12 cellular contexts compared by ENCODE assay signal in the genomic region with DNA sequence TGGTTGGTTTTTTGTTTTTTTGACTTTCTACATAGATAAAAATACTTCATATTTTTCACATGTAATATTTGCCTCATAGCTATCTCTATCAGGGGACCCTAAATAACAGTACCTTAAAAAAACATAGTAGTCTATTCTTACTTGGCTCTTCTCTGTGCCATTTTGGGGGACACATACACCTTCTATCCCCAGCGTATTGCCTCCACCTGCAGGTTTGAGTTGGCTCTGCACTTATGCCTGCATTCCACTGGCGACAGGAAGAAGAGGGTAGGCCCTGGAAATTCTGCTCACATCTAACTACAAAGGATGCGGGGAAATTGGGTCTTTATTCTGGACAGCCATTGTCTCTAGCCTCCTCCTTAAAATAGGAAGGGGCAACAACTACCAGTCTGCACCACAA. TPM values are rescaled to one million over a fixed set of nuclear protein-coding genes. Genes with fewer than 3 reads are reported as not detected.
DNase-seq lines count a peak whose midpoint lies in the region; ATAC-seq, FAIRE-seq and TF ChIP-seq lines count a peak whose summit lies in the region.
"Had no signal": no experiment of that assay in that cellular context is flagged by ENCODE, and none has a peak within 500 bp of the region (broad histone marks: within the 10 kb centered on the region; RNA-seq: fewer than 3 reads in every experiment).

No MANE protein-coding gene starts in this region.

- TF ChIP-seq POLR2A in HepG2 (IDR thresholded peaks at IDR 0.05; ENCODE audit: insufficient read depth in 1 of 2, low read depth in 2 of 2, low read length in 2 of 2), result no peak
- TF ChIP-seq POLR2A in right lobe of liver (IDR thresholded peaks at IDR 0.05), result no peak
- TF ChIP-seq POLR2A in H54 (IDR thresholded peaks at IDR 0.05; ENCODE audit: low read depth, low read length), result no peak

- H3K36me3 Mint-ChIP-seq in endodermal cell (ENCODE audit: low read depth), result no peaks in the 10 kb centered on the region

- H4K20me1 ChIP-seq in HepG2 (ENCODE audit: insufficient read depth, low read length), result no peaks in the 10 kb centered on the region

- H3K9me3 ChIP-seq in HepG2 (ENCODE audit: low read length) (no peaks in the 10 kb centered on the region), right lobe of liver (no peaks in the 10 kb centered on the region), endodermal cell (ENCODE audit: control insufficient read depth, low read length) (no peaks in the 10 kb centered on the region), upper lobe of right lung (no peaks in the 10 kb centered on the region)
- H3K9me3 ChIP-seq: MG63 had no signal

- peaks cover 6% of the 10 kb centered on the region for H3K27me3 Mint-ChIP-seq in endodermal cell (ENCODE audit: insufficient read depth)

- H3K27ac Mint-ChIP-seq in endodermal cell, result no peak overlapping the region

- H3K4me1 ChIP-seq in HepG2 (ENCODE audit: insufficient read depth, low read length) (peaks cover 41% of the 10 kb centered on the region), right lobe of liver (no peaks in the 10 kb centered on the region), endodermal cell (ENCODE audit: control insufficient read depth, insufficient read depth, low read length) (peaks cover 4% of the 10 kb centered on the region), upper lobe of right lung (no peaks in the 10 kb centered on the region)

- CTCF ChIA-PET in HepG2 (lab: Yijun Ruan, JAX; ENCODE audit: low intra/inter-chr PET ratio, low total read pairs), result interaction anchor here (1.3 kb wide), 1 partner anchor 106 kb away, joined by 5 read pairs; no protein-coding TSS in a partner anchor

- H3K9me3 Mint-ChIP-seq in endodermal cell, result no peaks in the 10 kb centered on the region

- 18% methylated on average over 3 of the region's 3 CpGs for WGBS in HepG2 (ENCODE audit: low lambda C conversion rate)
- WGBS in right lobe of liver (ENCODE audit: insufficient coverage, low coverage, low lambda C conversion rate, missing lambda C conversion rate), result 77% methylated on average over 3 of the region's 3 CpGs
- WGBS in endodermal cell (ENCODE audit: insufficient coverage in 1 of 2, insufficient read length in 1 of 2), 2 experiments, result 62% methylated on average over 3 of the region's 3 CpGs; no CpG with 5 or more reads in 1 of the 2 experiments

- H3K4me3 ChIP-seq in HepG2 (replicated peaks in 1 of 3; ENCODE audit: insufficient read depth in 1 of 3, low read depth in 2 of 3, low read length in 3 of 3), result no peak overlapping the region
- H3K4me3 ChIP-seq in right lobe of liver, result no peak overlapping the region
- no peak overlapping the region for H3K4me3 ChIP-seq in endodermal cell (ENCODE audit: low read length)
- no peak overlapping the region for H3K4me3 ChIP-seq in upper lobe of right lung
- H3K4me3 ChIP-seq: MG63 had no signal

- no peak overlapping the region for H3K9ac ChIP-seq in HepG2 (ENCODE audit: insufficient read depth, low read depth, low read length)
- H3K9ac ChIP-seq in endodermal cell (ENCODE audit: extremely low read depth, low read length, poor library complexity, severe bottlenecking), result no peak overlapping the region

- no peak overlapping the region for H2AFZ ChIP-seq in HepG2 (ENCODE audit: low read length)

- H3K4me1 Mint-ChIP-seq in endodermal cell, result peaks cover 9% of the 10 kb centered on the region

- no peak overlapping the region for H3K4me3 Mint-ChIP-seq in endodermal cell

- TF ChIP-seq CTCF in HepG2 (CRISPR knock-in tag; IDR thresholded peaks at IDR 0.05) (peak; percentile 64), right lobe of liver (IDR thresholded peaks at IDR 0.05) (peak in 2 of 4 donors; percentile 7 to 8), endodermal cell (conservative IDR thresholded peaks at IDR 0.05) (peak; percentile 79), upper lobe of right lung (IDR thresholded peaks at IDR 0.05) (peak; percentile 16)

- H3K36me3 ChIP-seq in HepG2 (replicated peaks in 1 of 2; ENCODE audit: control insufficient read depth in 1 of 2, insufficient read depth in 2 of 2, low read length in 2 of 2), result no peaks in the 10 kb centered on the region
- no peaks in the 10 kb centered on the region for H3K36me3 ChIP-seq in right lobe of liver
- no peaks in the 10 kb centered on the region for H3K36me3 ChIP-seq in endodermal cell (ENCODE audit: control insufficient read depth, insufficient read depth, low read length)
- no peaks in the 10 kb centered on the region for H3K36me3 ChIP-seq in upper lobe of right lung
- H3K36me3 ChIP-seq: MG63 had no signal

- peak; percentile 28 for DNase-seq in HepG2 (ENCODE audit: low spot score)
- no peak for DNase-seq in right lobe of liver
- DNase-seq in NCI-H69 (lab: John Stamatoyannopoulos, UW), result peak; percentile 71
- DNase-seq in endodermal cell, result peak; percentile 83
- DNase-seq in upper lobe of right lung, result no peak
- DNase-seq in H54 (ENCODE audit: insufficient read length, low spot score), result no peak
- no peak for DNase-seq in MV-4-11 (lab: John Stamatoyannopoulos, UW)
- DNase-seq in NCI-H2196 treated with DMSO at 0.1 percent for 48 hours (lab: John Stamatoyannopoulos, UW; ENCODE audit: unreplicated experiment), result no peak
- DNase-seq: MG63, posterior cingulate gyrus, Right ventricle myocardium superior had no signal

- ATAC-seq in HepG2 (peak; percentile 88), right lobe of liver (no peak), upper lobe of right lung (no peak)

- FAIRE-seq in HepG2 (lab: Jason Lieb, UNC) (no peak), H54 (lab: Jason Lieb, UNC) (no peak)

- no TSS peak for BruUV-seq in HepG2 (replicated peaks; lab: Mats Ljungman, UMichigan)

- no peak overlapping the region for H3K4me2 ChIP-seq in HepG2 (ENCODE audit: low read depth, low read length)

- intact Hi-C loops in HepG2 (cut with micrococcal nuclease; ENCODE audit: unreplicated experiment) (no loop called here), right lobe of liver (cut with DNase I) (no loop called here), upper lobe of right lung (cut with DNase I) (no loop called here)

- TF ChIP-seq EP300 in HepG2 (IDR thresholded peaks at IDR 0.05; ENCODE audit: low read depth in 2 of 2, low read length in 2 of 2), result no peak
- TF ChIP-seq EP300 in HepG2 (CRISPR knock-in tag; IDR thresholded peaks at IDR 0.05; ENCODE audit: borderline replicate concordance), result no peak

- POLR2A ChIA-PET in HepG2 (lab: Yijun Ruan, JAX), result no interaction called here

- peak; percentile 11; the same call in 1 of the 2 replicates for TF ChIP-seq RAD21 in HepG2 (CRISPR knock-in tag; IDR thresholded peaks at IDR 0.05)

- H3K79me2 ChIP-seq in HepG2 (ENCODE audit: insufficient read depth, low read length), result no peaks in the 10 kb centered on the region

- H3K27ac ChIP-seq in HepG2 (ENCODE audit: extremely low read length, insufficient read depth, low read length) (no peak overlapping the region), right lobe of liver (no peak overlapping the region), endodermal cell (ENCODE audit: low read depth, low read length) (no peak overlapping the region), upper lobe of right lung (no peak overlapping the region)

- peaks cover 2 to 20% of the 10 kb centered on the region in 2 experiments; a peak in 3 of 5 replicates for H3K27me3 ChIP-seq in HepG2 (ENCODE audit: control insufficient read depth in 1 of 2, insufficient read depth in 2 of 2, low read length in 2 of 2)
- no peaks in the 10 kb centered on the region for H3K27me3 ChIP-seq in right lobe of liver
- H3K27me3 ChIP-seq in endodermal cell (ENCODE audit: control insufficient read depth, insufficient read depth, low read length, poor library complexity, severe bottlenecking), result no peaks in the 10 kb centered on the region
- H3K27me3 ChIP-seq in upper lobe of right lung, result no peaks in the 10 kb centered on the region
- H3K27me3 ChIP-seq: MG63 had no signal

- in situ Hi-C loops in HepG2 (cut with HindIII; ENCODE audit: extremely low pct_ligation_motif_present, low pct_unique_long_range_greater_than_20kb), result no loop called here

RNA-seq across cellular contexts. Expression of gene IFI27L2, which starts 13.8 kb away (rescaled TPM):
- total RNA-seq in HepG2 (2016; rRNA removed; fragmentation: Illumina TruSeq; extraction: Trizol), result 4.3 and 6.0 TPM in 2 replicates
- total RNA-seq in HepG2 (2016; cell fraction: cytosol; rRNA removed; fragmentation: Illumina TruSeq; extraction: Trizol; ENCODE audit: low read depth), result 2.5 and 3.2 TPM in 2 replicates
- 5.0 and 5.5 TPM in 2 replicates for total RNA-seq in HepG2 (2016; cell fraction: insoluble cytoplasmic fraction; rRNA removed; fragmentation: Illumina TruSeq; extraction: Trizol)
- total RNA-seq in HepG2 (2016; cell fraction: membrane; rRNA removed; fragmentation: Illumina TruSeq; extraction: Trizol), result 3.6 and 3.7 TPM in 2 replicates
- 1.6 and 1.9 TPM in 2 replicates for total RNA-seq in HepG2 (2016; cell fraction: nucleus; rRNA removed; fragmentation: Illumina TruSeq; extraction: Trizol)
- polyA plus RNA-seq in HepG2 (2011; rRNA removed), result 4.8 and 6.9 TPM in 2 replicates
- 9.7 and 10.5 TPM in 2 replicates for polyA plus RNA-seq in HepG2 (2011; cell fraction: cytosol; rRNA removed)
- polyA plus RNA-seq in HepG2 (2011; cell fraction: nucleus; rRNA removed), result 3.1 and 4.9 TPM in 2 replicates
- polyA plus RNA-seq in HepG2 (2012), result 2.3 and 4.8 TPM in 2 replicates
- 3.7 and 4.6 TPM in 2 replicates for polyA plus RNA-seq in HepG2 (2016; cell fraction: cytosol; fragmentation: Illumina TruSeq; extraction: Trizol; ENCODE audit: low read depth)
- polyA plus RNA-seq in HepG2 (2016; cell fraction: insoluble cytoplasmic fraction; fragmentation: Illumina TruSeq; extraction: Trizol; ENCODE audit: low read depth), result 6.3 and 6.5 TPM in 2 replicates
- 2.3 and 3.4 TPM in 2 replicates for polyA plus RNA-seq in HepG2 (2016; cell fraction: membrane; fragmentation: Illumina TruSeq; extraction: Trizol; ENCODE audit: low read depth)
- 2.8 and 4.6 TPM in 2 replicates for polyA plus RNA-seq in HepG2 (2016; cell fraction: nucleus; fragmentation: Illumina TruSeq; extraction: Trizol; ENCODE audit: insufficient read depth, low read depth)
- 1.5 and 6.0 TPM in 2 replicates for polyA minus RNA-seq in HepG2 (2011; rRNA and poly(A)+ RNA removed; ENCODE audit: low replicate concordance)
- polyA minus RNA-seq in HepG2 (2011; cell fraction: cytosol; rRNA and poly(A)+ RNA removed), result not detected in 2 replicates
- polyA minus RNA-seq in HepG2 (2011; cell fraction: nucleus; rRNA and poly(A)+ RNA removed), result 1.1 TPM in 1 of 2 replicates, not detected in the other
- total RNA-seq in right lobe of liver, result 1 to 10 TPM in 5 of 6 experiments, not detected in 1; 1.8 to 7.9 (median 4.1) TPM
- total RNA-seq in endodermal cell, result 10 to 100 TPM; 36.0 to 43.7 TPM
- 59.6 TPM for polyA plus RNA-seq in endodermal cell (2013, experiment 1 of 2)
- polyA plus RNA-seq in endodermal cell (2013, experiment 2 of 2), result 46.0 TPM
- total RNA-seq in upper lobe of right lung, result 32.4 TPM

RNA-seq across cellular contexts. Expression of gene PPP4R4, which starts 30.9 kb away (rescaled TPM):
- total RNA-seq in HepG2 (2016; rRNA removed; fragmentation: Illumina TruSeq; extraction: Trizol) (19.8 and 21.2 TPM in 2 replicates), right lobe of liver (1 to 10 TPM in 3 of 6 experiments, under 1 TPM in 3; 0.26 to 4.1 (median 1.2) TPM), endodermal cell (1 to 10 TPM; 4.6 to 8.4 TPM), upper lobe of right lung (2.2 TPM)
- 11.0 and 11.2 TPM in 2 replicates for total RNA-seq in HepG2 (2016; cell fraction: cytosol; rRNA removed; fragmentation: Illumina TruSeq; extraction: Trizol; ENCODE audit: low read depth)
- 18.6 and 21.8 TPM in 2 replicates for total RNA-seq in HepG2 (2016; cell fraction: insoluble cytoplasmic fraction; rRNA removed; fragmentation: Illumina TruSeq; extraction: Trizol)
- 22.0 and 22.8 TPM in 2 replicates for total RNA-seq in HepG2 (2016; cell fraction: membrane; rRNA removed; fragmentation: Illumina TruSeq; extraction: Trizol)
- 30.3 and 33.4 TPM in 2 replicates for total RNA-seq in HepG2 (2016; cell fraction: nucleus; rRNA removed; fragmentation: Illumina TruSeq; extraction: Trizol)
- 6.9 and 9.5 TPM in 2 replicates for polyA plus RNA-seq in HepG2 (2011; rRNA removed)
- 3.2 and 4.3 TPM in 2 replicates for polyA plus RNA-seq in HepG2 (2011; cell fraction: cytosol; rRNA removed)
- polyA plus RNA-seq in HepG2 (2011; cell fraction: nucleus; rRNA removed), result 5.9 and 7.3 TPM in 2 replicates
- polyA plus RNA-seq in HepG2 (2012), result 6.4 and 9.4 TPM in 2 replicates
- polyA plus RNA-seq in HepG2 (2016; cell fraction: cytosol; fragmentation: Illumina TruSeq; extraction: Trizol; ENCODE audit: low read depth), result 9.3 and 13.3 TPM in 2 replicates
- 20.1 and 21.1 TPM in 2 replicates for polyA plus RNA-seq in HepG2 (2016; cell fraction: insoluble cytoplasmic fraction; fragmentation: Illumina TruSeq; extraction: Trizol; ENCODE audit: low read depth)
- 13.0 and 13.8 TPM in 2 replicates for polyA plus RNA-seq in HepG2 (2016; cell fraction: membrane; fragmentation: Illumina TruSeq; extraction: Trizol; ENCODE audit: low read depth)
- polyA plus RNA-seq in HepG2 (2016; cell fraction: nucleus; fragmentation: Illumina TruSeq; extraction: Trizol; ENCODE audit: insufficient read depth, low read depth), result 21.4 and 24.0 TPM in 2 replicates
- polyA minus RNA-seq in HepG2 (2011; rRNA and poly(A)+ RNA removed; ENCODE audit: low replicate concordance), result 22.1 TPM in 1 of 2 replicates, not detected in the other
- 3.2 and 7.4 TPM in 2 replicates for polyA minus RNA-seq in HepG2 (2011; cell fraction: cytosol; rRNA and poly(A)+ RNA removed)
- 49.6 and 60.8 TPM in 2 replicates for polyA minus RNA-seq in HepG2 (2011; cell fraction: nucleus; rRNA and poly(A)+ RNA removed)
- polyA plus RNA-seq in endodermal cell (2013, experiment 1 of 2), result 5.2 TPM
- polyA plus RNA-seq in endodermal cell (2013, experiment 2 of 2), result 4.4 TPM
- total RNA-seq: dermis microvascular lymphatic vessel endothelial cell, Right ventricle myocardium superior had no signal

RNA-seq across cellular contexts. Expression of gene IFI27, which starts 32.7 kb away (rescaled TPM):
- total RNA-seq in HepG2 (2016; rRNA removed; fragmentation: Illumina TruSeq; extraction: Trizol) (1.2 and 2.0 TPM in 2 replicates), right lobe of liver (10 to 100 TPM; 10.0 to 32.5 (median 16.9) TPM), endodermal cell (1 to 10 TPM; 1.9 to 9.0 TPM), upper lobe of right lung (312 TPM)
- total RNA-seq in HepG2 (2016; cell fraction: cytosol; rRNA removed; fragmentation: Illumina TruSeq; extraction: Trizol; ENCODE audit: low read depth), result 1.2 TPM in 1 of 2 replicates, not detected in the other
- total RNA-seq in HepG2 (2016; cell fraction: insoluble cytoplasmic fraction; rRNA removed; fragmentation: Illumina TruSeq; extraction: Trizol), result 1.4 and 1.6 TPM in 2 replicates
- total RNA-seq in HepG2 (2016; cell fraction: membrane; rRNA removed; fragmentation: Illumina TruSeq; extraction: Trizol), result 0.80 and 1.1 TPM in 2 replicates
- 1.3 and 2.1 TPM in 2 replicates for total RNA-seq in HepG2 (2016; cell fraction: nucleus; rRNA removed; fragmentation: Illumina TruSeq; extraction: Trizol)
- 1.7 and 2.3 TPM in 2 replicates for polyA plus RNA-seq in HepG2 (2011; rRNA removed)
- polyA plus RNA-seq in HepG2 (2011; cell fraction: cytosol; rRNA removed), result 2.5 and 3.5 TPM in 2 replicates
- polyA plus RNA-seq in HepG2 (2011; cell fraction: nucleus; rRNA removed), result 2.2 and 2.7 TPM in 2 replicates
- polyA plus RNA-seq in HepG2 (2012), result 1.0 and 1.3 TPM in 2 replicates
- 0.75 and 0.84 TPM in 2 replicates for polyA plus RNA-seq in HepG2 (2016; cell fraction: cytosol; fragmentation: Illumina TruSeq; extraction: Trizol; ENCODE audit: low read depth)
- 0.77 and 0.79 TPM in 2 replicates for polyA plus RNA-seq in HepG2 (2016; cell fraction: insoluble cytoplasmic fraction; fragmentation: Illumina TruSeq; extraction: Trizol; ENCODE audit: low read depth)
- 0.64 and 1.1 TPM in 2 replicates for polyA plus RNA-seq in HepG2 (2016; cell fraction: membrane; fragmentation: Illumina TruSeq; extraction: Trizol; ENCODE audit: low read depth)
- polyA plus RNA-seq in HepG2 (2016; cell fraction: nucleus; fragmentation: Illumina TruSeq; extraction: Trizol; ENCODE audit: insufficient read depth, low read depth), result 2.4 and 2.5 TPM in 2 replicates
- 2.4 and 59.0 TPM in 2 replicates for polyA minus RNA-seq in HepG2 (2011; rRNA and poly(A)+ RNA removed; ENCODE audit: low replicate concordance)
- polyA minus RNA-seq in HepG2 (2011; cell fraction: cytosol; rRNA and poly(A)+ RNA removed), result not detected in 2 replicates
- polyA minus RNA-seq in HepG2 (2011; cell fraction: nucleus; rRNA and poly(A)+ RNA removed), result 0.39 and 1.1 TPM in 2 replicates
- polyA plus RNA-seq in endodermal cell (2013, experiment 1 of 2), result 4.2 TPM
- 2.6 TPM for polyA plus RNA-seq in endodermal cell (2013, experiment 2 of 2)

Comparison
In these comparisons a context has a peak if more than half of its experiments do, and no peak if none do; other contexts are left out.
1. DNase-seq: peak in HepG2 (single experiment), NCI-H69 (single experiment) and endodermal cell (single experiment); none in right lobe of liver (0 of 3), upper lobe of right lung (single experiment), H54 (single experiment), MV-4-11 (single experiment) and NCI-H2196 treated with DMSO at 0.1 percent for 48 hours (single experiment).